In genomic region chr1:112505400-112505785, GRCh38 we compare ENCODE assay signal across 29 cellular contexts. TPM values are rescaled to one million over a fixed set of nuclear protein-coding genes. Genes with fewer than 3 reads are reported as not detected.
"Had no signal": no experiment of that assay in that cellular context is flagged by ENCODE, and none has a peak within 500 bp of the region (broad histone marks: within the 10 kb centered on the region; RNA-seq: fewer than 3 reads in every experiment).

No MANE protein-coding gene starts in this region.

- H3K4me1 Mint-ChIP-seq: stimulated activated effector memory CD8-positive, alpha-beta T cell treated with anti-CD3 and anti-CD28 coated beads, Interleukin-12 subunit alpha, Interleukin-12 subunit beta, amount 100 ng/mL, for 72 hours had no signal

- H3K36me3 Mint-ChIP-seq: activated naive CD8-positive, alpha-beta T cell; natural killer cell treated with Interleukin-12 subunit alpha and Interleukin-12 subunit beta and Interleukin-15 and Interleukin-18, amount 100 ng/mL, for 72 hours; stimulated activated effector memory CD8-positive, alpha-beta T cell treated with anti-CD3 and anti-CD28 coated beads, Interleukin-12 subunit alpha, Interleukin-12 subunit beta, amount 100 ng/mL, for 72 hours had no signal

- H3K4me3 Mint-ChIP-seq: activated CD4-positive, alpha-beta memory T cell treated with anti-CD3 and anti-CD28 coated beads, Interleukin-2, amount 10 ng/mL, durations not matched to agents 7 days and 5 days; activated CD4-positive, alpha-beta T cell treated with anti-CD3 and anti-CD28 coated beads, Interleukin-2, amount 10 ng/mL, durations not matched to agents 7 days and 5 days; activated naive CD8-positive, alpha-beta T cell; central memory CD8-positive, alpha-beta T cell; natural killer cell treated with Interleukin-12 subunit alpha and Interleukin-12 subunit beta and Interleukin-15 and Interleukin-18, amount 100 ng/mL, for 72 hours; stimulated activated effector memory CD8-positive, alpha-beta T cell treated with anti-CD3 and anti-CD28 coated beads, Interleukin-12 subunit alpha, Interleukin-12 subunit beta, amount 100 ng/mL, for 72 hours; stimulated activated naive CD8-positive, alpha-beta T cell treated with anti-CD3 and anti-CD28 coated beads, Interleukin-15, Interleukin-2, amounts not matched to agents 100 ng/mL and 50 ng/mL, for 24 hours had no signal

- H3K9me3 ChIP-seq: esophagus muscularis mucosa, heart left ventricle, lower lobe of right lung, mucosa of descending colon, psoas muscle, sigmoid colon, upper lobe of right lung had no signal

- H2AFZ ChIP-seq: parathyroid adenoma had no signal

- H3K9ac ChIP-seq: parathyroid adenoma had no signal

- H3K79me2 ChIP-seq: parathyroid adenoma had no signal

- FAIRE-seq: bronchial epithelial cell, small intestine had no signal

- H3K36me3 ChIP-seq: esophagus muscularis mucosa, heart left ventricle, lower lobe of right lung, sigmoid colon, upper lobe of right lung had no signal

- H3K9me3 Mint-ChIP-seq: activated CD4-positive, alpha-beta memory T cell treated with anti-CD3 and anti-CD28 coated beads, Interleukin-2, amount 10 ng/mL, durations not matched to agents 7 days and 5 days; activated CD4-positive, alpha-beta T cell treated with anti-CD3 and anti-CD28 coated beads, Interleukin-2, amount 10 ng/mL, durations not matched to agents 7 days and 5 days; activated T-helper 2 cell treated with anti-CD3 and anti-CD28 coated beads, Interferon-gamma antibody, Interleukin-2, Interleukin-4, amounts not matched to agents 10 μg/mL and 5 μg/mL and 100 μg/mL, durations not matched to agents 14 hours and 24 hours and 36 hours; central memory CD8-positive, alpha-beta T cell; natural killer cell treated with Interleukin-12 subunit alpha and Interleukin-12 subunit beta and Interleukin-15 and Interleukin-18, amount 100 ng/mL, for 72 hours; stimulated activated effector memory CD8-positive, alpha-beta T cell treated with anti-CD3 and anti-CD28 coated beads, Interleukin-12 subunit alpha, Interleukin-12 subunit beta, amount 100 ng/mL, for 72 hours; stimulated activated naive CD8-positive, alpha-beta T cell treated with anti-CD3 and anti-CD28 coated beads, Interleukin-15, Interleukin-2, amounts not matched to agents 100 ng/mL and 50 ng/mL, for 24 hours had no signal

- ATAC-seq: foreskin keratinocyte; heart left ventricle; left lobe of liver; lower lobe of right lung; mucosa of descending colon; natural killer cell treated with Interleukin-12 subunit alpha and Interleukin-12 subunit beta and Interleukin-15 and Interleukin-18, amount 100 ng/mL, for 72 hours; psoas muscle; stimulated activated effector memory CD8-positive, alpha-beta T cell treated with anti-CD3 and anti-CD28 coated beads, Interleukin-12 subunit alpha, Interleukin-12 subunit beta, amount 100 ng/mL, for 72 hours; upper lobe of right lung had no signal

- H3K27ac Mint-ChIP-seq: activated CD4-positive, alpha-beta memory T cell treated with anti-CD3 and anti-CD28 coated beads, Interleukin-2, amount 10 ng/mL, durations not matched to agents 7 days and 5 days; activated CD4-positive, alpha-beta T cell treated with anti-CD3 and anti-CD28 coated beads, Interleukin-2, amount 10 ng/mL, durations not matched to agents 7 days and 5 days; activated naive CD8-positive, alpha-beta T cell; activated T-helper 2 cell treated with anti-CD3 and anti-CD28 coated beads, Interferon-gamma antibody, Interleukin-2, Interleukin-4, amounts not matched to agents 10 μg/mL and 5 μg/mL and 100 μg/mL, durations not matched to agents 14 hours and 24 hours and 36 hours; natural killer cell treated with Interleukin-12 subunit alpha and Interleukin-12 subunit beta and Interleukin-15 and Interleukin-18, amount 100 ng/mL, for 72 hours; stimulated activated effector memory CD8-positive, alpha-beta T cell treated with anti-CD3 and anti-CD28 coated beads, Interleukin-12 subunit alpha, Interleukin-12 subunit beta, amount 100 ng/mL, for 72 hours; stimulated activated naive CD8-positive, alpha-beta T cell treated with anti-CD3 and anti-CD28 coated beads, Interleukin-15, Interleukin-2, amounts not matched to agents 100 ng/mL and 50 ng/mL, for 24 hours had no signal

- H3K4me1 ChIP-seq: foreskin keratinocyte had no signal

- H3K4me3 ChIP-seq: esophagus muscularis mucosa, heart left ventricle, lower lobe of right lung, mucosa of descending colon, psoas muscle, sigmoid colon, upper lobe of right lung had no signal

- H3K27ac ChIP-seq: esophagus muscularis mucosa, foreskin keratinocyte, heart left ventricle, lower lobe of right lung, parathyroid adenoma, psoas muscle, sigmoid colon, upper lobe of right lung had no signal

- DNase-seq: activated CD4-positive, alpha-beta memory T cell treated with anti-CD3 and anti-CD28 coated beads, Interleukin-2, amount 10 ng/mL, durations not matched to agents 7 days and 5 days; activated CD4-positive, alpha-beta T cell treated with anti-CD3 and anti-CD28 coated beads, Interleukin-2, amount 10 ng/mL, durations not matched to agents 7 days and 5 days; activated CD4-positive, CD25-positive, alpha-beta regulatory T cell treated with anti-CD3 and anti-CD28 coated beads, Interleukin-2, amount 50 U/mL, for 72 hours; activated T-cell treated with anti-CD3 and anti-CD28 coated beads, Interleukin-2, amount 50 U/mL, for 48 hours; anterior cingulate cortex; dermis blood vessel endothelial cell; effector CD4-positive, alpha-beta T cell; foreskin keratinocyte; heart left ventricle; kidney glomerular epithelial cell; lower lobe of right lung; mesendoderm; mucosa of descending colon; psoas muscle; sigmoid colon; small intestine; stimulated activated CD4-positive, alpha-beta T cell treated with anti-CD3 and anti-CD28 coated beads, Interleukin-4, amount 100 ng/mL, for 24 hours; T-helper 2 cell; upper lobe of right lung had no signal

RNA-seq across cellular contexts. Expression of gene WNT2B, which starts 3.4 kb away (rescaled TPM):
- total RNA-seq: activated CD4-positive, alpha-beta T cell treated with anti-CD3 and anti-CD28 coated beads, Interleukin-2, amount 10 ng/mL, durations not matched to agents 7 days and 5 days had no signal
